Comparison of ENCODE assay signal across 7 cellular contexts in genomic region chr19:35931874-35932202, GRCh38. TPM values are rescaled to one million over a fixed set of nuclear protein-coding genes. Genes with fewer than 3 reads are reported as not detected.
A peak's percentile ranks its signal among the peaks of the same experiment; 100 is the strongest.
DNase-seq lines count a peak whose midpoint lies in the region; ATAC-seq, FAIRE-seq and TF ChIP-seq lines count a peak whose summit lies in the region.

No MANE protein-coding gene starts in this region.

- no peaks in the 10 kb centered on the region for H3K79me2 ChIP-seq in GM12878 (ENCODE audit: control insufficient read depth, insufficient read depth, low read length)

- H3K27ac Mint-ChIP-seq in progenitor cell of endocrine pancreas = no peak overlapping the region

- H3K9me3 Mint-ChIP-seq in progenitor cell of endocrine pancreas (ENCODE audit: low read depth) = no peaks in the 10 kb centered on the region

- no peaks in the 10 kb centered on the region for H3K9me3 ChIP-seq in HUES64 (ENCODE audit: insufficient read depth, low read depth, low read length)
- H3K9me3 ChIP-seq in GM12878 (replicated peaks; ENCODE audit: control insufficient read depth, insufficient read depth, low read length) = no peaks in the 10 kb centered on the region
- H3K9me3 ChIP-seq in neutrophil = no peaks in the 10 kb centered on the region

- RAD21 ChIA-PET in GM12878 (lab: Charles Lee; ENCODE audit: unreplicated experiment) = interaction anchor here (0.9 to 3.8 kb wide), 19 partner anchors 16 to 239 kb away, joined by 3 to 107 read pairs (median 8); partner anchors contain the start of genes ALKBH6, APLP1, LIN37 and PSENEN

- H2AFZ ChIP-seq in GM12878 (ENCODE audit: control insufficient read depth, low read depth, low read length) = peak overlapping the region; percentile 20; the same call in 1 of the 2 replicates

- peaks cover 10% of the 10 kb centered on the region for H3K4me1 Mint-ChIP-seq in progenitor cell of endocrine pancreas (ENCODE audit: low read depth)

- H3K27me3 ChIP-seq in HUES64 (ENCODE audit: insufficient read depth, low read length) (no peaks in the 10 kb centered on the region), GM12878 (replicated peaks in 1 of 2; ENCODE audit: control insufficient read depth in 2 of 2, insufficient read depth in 2 of 2, low read length in 1 of 2) (no peaks in the 10 kb centered on the region; a peak in 1 of 4 replicates), neutrophil (peaks cover 49% of the 10 kb centered on the region)

- CTCF ChIA-PET in GM12878 (lab: Yijun Ruan, JAX) = interaction anchor here (0.6 to 7.0 kb wide), 14 partner anchors 12 to 236 kb away, joined by 3 to 145 read pairs (median 6); partner anchors contain the start of genes IGFLR1 and LIN37

- H3K9ac ChIP-seq in HUES64 (ENCODE audit: low read depth, low read length) = no peak overlapping the region
- H3K9ac ChIP-seq in GM12878 (ENCODE audit: control insufficient read depth, insufficient read depth, low read length) = no peak overlapping the region

- no peak for TF ChIP-seq POLR2A in GM12878 (IDR thresholded peaks at IDR 0.05; ENCODE audit: low read depth, low read length)

- DNase-seq in GM12878 (ENCODE audit: low read depth, low spot score) = no peak
- DNase-seq in progenitor cell of endocrine pancreas (ENCODE audit: low spot score, unreplicated experiment) = no peak
- no peak for DNase-seq in NCI-H510A treated with DMSO at 0.1 percent for 48 hours (lab: John Stamatoyannopoulos, UW)
- no peak for DNase-seq in occipital lobe (lab: John Stamatoyannopoulos, UW)

- in situ Hi-C loops in GM12878 (cut with MboI) = loop anchor here (5.0 kb wide), 1 partner anchor 45 kb away; no protein-coding TSS in a partner anchor

- H3K36me3 Mint-ChIP-seq in progenitor cell of endocrine pancreas (ENCODE audit: insufficient read depth) = no peaks in the 10 kb centered on the region

- intact Hi-C loops in GM12878 (cut with micrococcal nuclease; ENCODE audit: unreplicated experiment) = loop anchor here (1.0 to 5.0 kb wide), 6 partner anchors 33 to 385 kb away; partner anchors contain the start of genes LIN37 and TMEM147

- TF ChIP-seq EP300 in GM12878 (IDR thresholded peaks at IDR 0.05; ENCODE audit: borderline replicate concordance in 1 of 2, control insufficient read depth in 1 of 2, low read depth in 2 of 2, low read length in 2 of 2) = no peak

- FAIRE-seq in GM12878 (lab: Jason Lieb, UNC) = peak; percentile 13

- WGBS in HUES64 = 4% methylated on average over 9 of the region's 9 CpGs
- WGBS in GM12878 (ENCODE audit: insufficient coverage, insufficient replicate concordance, low lambda C conversion rate, missing lambda C conversion rate) = 12% methylated on average over 9 of the region's 9 CpGs

- H3K4me1 ChIP-seq in HUES64 (ENCODE audit: insufficient read depth, low read length) (peaks cover 9% of the 10 kb centered on the region), GM12878 (ENCODE audit: control insufficient read depth, insufficient read depth, low read length) (peaks cover 15% of the 10 kb centered on the region), neutrophil (ENCODE audit: control insufficient read depth in 1 of 2, insufficient read depth in 1 of 2, low read depth in 1 of 2, low read length in 1 of 2) (peaks cover 48 to 49% of the 10 kb centered on the region in 2 experiments)

- no peak for TF ChIP-seq RAD21 in GM12878 (IDR thresholded peaks at IDR 0.05; ENCODE audit: insufficient read depth, low read depth, low read length)

- H3K4me2 ChIP-seq in GM12878 (ENCODE audit: control insufficient read depth, insufficient read depth) = peak overlapping the region; percentile 29; the same call in 1 of the 2 replicates

- peak; percentile 3 for ATAC-seq in GM18873 (IDR thresholded peaks at IDR 0.05; ENCODE audit: low FRiP score, unreplicated experiment)
- ATAC-seq in GM12878 = peak; percentile 2

- no TSS peak for BruUV-seq in GM12878 (replicated peaks; lab: Mats Ljungman, UMichigan)

- H3K27ac ChIP-seq in HUES64 (ENCODE audit: low read depth, low read length) (peak overlapping the region; percentile 83; the same call in 1 of the 2 replicates), GM12878 (ENCODE audit: control insufficient read depth, insufficient read depth) (no peak overlapping the region), neutrophil (peak overlapping the region; percentile 88)

- H3K4me3 Mint-ChIP-seq in progenitor cell of endocrine pancreas (ENCODE audit: low read depth) = no peak overlapping the region

- TF ChIP-seq CTCF in GM12878 (IDR thresholded peaks at IDR 0.05 in 2 of 3, conservative IDR thresholded peaks at IDR 0.05 in 1 of 3; ENCODE audit: control insufficient read depth in 2 of 3, extremely low read depth in 1 of 3, insufficient read depth in 1 of 3, low read depth in 3 of 3, low read length in 3 of 3) (no peak), neutrophil (IDR thresholded peaks at IDR 0.05) (no peak), progenitor cell of endocrine pancreas (IDR thresholded peaks at IDR 0.05; ENCODE audit: unreplicated experiment) (no peak)

- POLR2A ChIA-PET in GM12878 (lab: Charles Lee) = interaction anchor here (0.6 to 4.3 kb wide), 9 partner anchors 18 to 237 kb away, joined by 3 to 48 read pairs (median 6); partner anchors contain the start of gene LIN37

- H3K27me3 Mint-ChIP-seq in progenitor cell of endocrine pancreas = peaks cover 1% of the 10 kb centered on the region

- H4K20me1 ChIP-seq in GM12878 (ENCODE audit: control insufficient read depth, insufficient read depth) = no peaks in the 10 kb centered on the region

- SMC1A ChIA-PET in GM12878 (lab: Charles Lee; ENCODE audit: uncharacterized antibody, unreplicated experiment) = interaction anchor here (1.0 to 4.5 kb wide), 13 partner anchors 11 to 240 kb away, joined by 3 to 90 read pairs (median 5); partner anchors contain the start of gene NFKBID

- peak overlapping the region; percentile 34 for H3K4me3 ChIP-seq in HUES64 (ENCODE audit: low read length)
- H3K4me3 ChIP-seq in GM12878 = no peak overlapping the region
- H3K4me3 ChIP-seq in neutrophil (ENCODE audit: low read depth in 1 of 2, low read length in 1 of 2) = no peak overlapping the region

- H3K36me3 ChIP-seq in HUES64 (ENCODE audit: insufficient read depth, low read length) (no peaks in the 10 kb centered on the region), GM12878 (ENCODE audit: control insufficient read depth in 2 of 2, insufficient read depth in 2 of 2, low read length in 1 of 2) (no peaks in the 10 kb centered on the region), neutrophil (no peaks in the 10 kb centered on the region)

RNA-seq across cellular contexts. Expression of gene LRFN3, which starts 4.3 kb away (rescaled TPM):
- 18.7 TPM for polyA plus RNA-seq in HUES64 (2013, experiment 1 of 2)
- polyA plus RNA-seq in HUES64 (2013, experiment 2 of 2) = 23.6 TPM
- 1.0 TPM in 2 replicates for total RNA-seq in GM12878 (2013; cell fraction: nucleolus; rRNA removed)
- total RNA-seq in GM12878 (2014; rRNA removed) (0.76 and 2.0 TPM in 2 replicates), GM12878 (2014; rRNA removed; fragmentation: Illumina TruSeq; extraction: Trizol) (0.28 and 0.54 TPM in 2 replicates), GM12878 (2021) (5.8 and 7.3 TPM in 2 replicates), progenitor cell of endocrine pancreas (31.0 and 31.5 TPM in 2 replicates), occipital lobe (10.5 TPM)
- 1.4 TPM for polyA plus RNA-seq in GM12878 (2011; ENCODE audit: low read depth)
- polyA plus RNA-seq in GM12878 (2011; rRNA removed) (0.05 TPM in 1 of 2 replicates, not detected in the other), GM12878 (2014; fragmentation: Illumina TruSeq; extraction: Trizol) (2.1 and 3.2 TPM in 2 replicates), GM12878 (2014; fragmentation: Nextera tagmentation; extraction: Ambion mirVana) (under 1 TPM in 1 of 2 experiments, not detected in 1; 0.02 TPM), GM12878 (2014; rRNA removed) (2.6 and 6.6 TPM in 2 replicates), GM12878 (2016; fragmentation: Nextera tagmentation; extraction: Ambion mirVana) (1 to 10 TPM; 1.6 to 2.6 TPM)
- polyA plus RNA-seq in GM12878 (2011; cell fraction: cytosol; rRNA removed) = 0.06 and 0.12 TPM in 2 replicates
- polyA plus RNA-seq in GM12878 (2011; cell fraction: nucleus; rRNA removed) = 0.21 and 0.53 TPM in 2 replicates
- 3.6 and 3.9 TPM in 2 replicates for polyA plus RNA-seq in GM12878 (2012)
- polyA minus RNA-seq in GM12878 (2011; rRNA and poly(A)+ RNA removed) = 0.31 TPM in 1 of 2 replicates, not detected in the other
- not detected in 2 replicates for polyA minus RNA-seq in GM12878 (2011; cell fraction: cytosol; rRNA and poly(A)+ RNA removed)
- 0.38 and 0.73 TPM in 2 replicates for polyA minus RNA-seq in GM12878 (2011; cell fraction: nucleus; rRNA and poly(A)+ RNA removed)

RNA-seq across cellular contexts. Expression of gene TYROBP, which starts 23.7 kb away (rescaled TPM):
- not detected for polyA plus RNA-seq in HUES64 (2013, experiment 1 of 2)
- polyA plus RNA-seq in HUES64 (2013, experiment 2 of 2) = not detected
- total RNA-seq in GM12878 (2013; cell fraction: nucleolus; rRNA removed) = not detected in 2 replicates
- total RNA-seq in GM12878 (2014; rRNA removed) (0.44 and 0.62 TPM in 2 replicates), GM12878 (2014; rRNA removed; fragmentation: Illumina TruSeq; extraction: Trizol) (0.36 and 0.41 TPM in 2 replicates), GM12878 (2021) (0.40 and 0.54 TPM in 2 replicates), progenitor cell of endocrine pancreas (not detected in 2 replicates), occipital lobe (3.1 TPM)
- polyA plus RNA-seq in GM12878 (2011; ENCODE audit: low read depth) = not detected
- polyA plus RNA-seq in GM12878 (2011; rRNA removed) (not detected in 2 replicates), GM12878 (2014; fragmentation: Illumina TruSeq; extraction: Trizol) (0.78 TPM in 1 of 2 replicates, not detected in the other), GM12878 (2014; fragmentation: Nextera tagmentation; extraction: Ambion mirVana) (under 1 TPM in 1 of 2 experiments, not detected in 1; 0.33 TPM), GM12878 (2014; rRNA removed) (1.4 and 2.4 TPM in 2 replicates), GM12878 (2016; fragmentation: Nextera tagmentation; extraction: Ambion mirVana) (under 1 TPM; 0.54 to 0.62 TPM)
- polyA plus RNA-seq in GM12878 (2011; cell fraction: cytosol; rRNA removed) = 0.27 TPM in 1 of 2 replicates, not detected in the other
- polyA plus RNA-seq in GM12878 (2011; cell fraction: nucleus; rRNA removed) = not detected in 2 replicates
- not detected in 2 replicates for polyA plus RNA-seq in GM12878 (2012)
- not detected in 2 replicates for polyA minus RNA-seq in GM12878 (2011; rRNA and poly(A)+ RNA removed)
- not detected in 2 replicates for polyA minus RNA-seq in GM12878 (2011; cell fraction: cytosol; rRNA and poly(A)+ RNA removed)
- polyA minus RNA-seq in GM12878 (2011; cell fraction: nucleus; rRNA and poly(A)+ RNA removed) = not detected in 2 replicates

RNA-seq across cellular contexts. Expression of gene HCST, which starts 29.5 kb away (rescaled TPM):
- not detected for polyA plus RNA-seq in HUES64 (2013, experiment 1 of 2)
- 0.57 TPM for polyA plus RNA-seq in HUES64 (2013, experiment 2 of 2)
- total RNA-seq in GM12878 (2013; cell fraction: nucleolus; rRNA removed) = 2.4 and 3.4 TPM in 2 replicates
- total RNA-seq in GM12878 (2014; rRNA removed) (27.3 and 33.3 TPM in 2 replicates), GM12878 (2014; rRNA removed; fragmentation: Illumina TruSeq; extraction: Trizol) (25.5 and 26.1 TPM in 2 replicates), GM12878 (2021) (28.6 and 30.7 TPM in 2 replicates), progenitor cell of endocrine pancreas (1.6 TPM in 1 of 2 replicates, not detected in the other), occipital lobe (not detected)
- 203 TPM for polyA plus RNA-seq in GM12878 (2011; ENCODE audit: low read depth)
- polyA plus RNA-seq in GM12878 (2011; rRNA removed) (9.8 and 13.3 TPM in 2 replicates), GM12878 (2014; fragmentation: Illumina TruSeq; extraction: Trizol) (3.0 and 7.5 TPM in 2 replicates), GM12878 (2014; fragmentation: Nextera tagmentation; extraction: Ambion mirVana) (10 to 100 TPM; 34.0 to 40.4 TPM), GM12878 (2014; rRNA removed) (79.6 and 82.0 TPM in 2 replicates), GM12878 (2016; fragmentation: Nextera tagmentation; extraction: Ambion mirVana) (10 to 100 TPM; 41.9 to 48.2 TPM)
- 33.0 and 45.1 TPM in 2 replicates for polyA plus RNA-seq in GM12878 (2011; cell fraction: cytosol; rRNA removed)
- 9.7 and 15.3 TPM in 2 replicates for polyA plus RNA-seq in GM12878 (2011; cell fraction: nucleus; rRNA removed)
- polyA plus RNA-seq in GM12878 (2012) = 51.7 and 80.9 TPM in 2 replicates
- 23.0 and 67.9 TPM in 2 replicates for polyA minus RNA-seq in GM12878 (2011; rRNA and poly(A)+ RNA removed)
- 10.2 and 17.3 TPM in 2 replicates for polyA minus RNA-seq in GM12878 (2011; cell fraction: cytosol; rRNA and poly(A)+ RNA removed)
- polyA minus RNA-seq in GM12878 (2011; cell fraction: nucleus; rRNA and poly(A)+ RNA removed) = 3.0 and 7.3 TPM in 2 replicates

RNA-seq across cellular contexts. Expression of gene NFKBID, which starts 31.5 kb away (rescaled TPM):
- polyA plus RNA-seq in HUES64 (2013, experiment 1 of 2) = 5.6 TPM
- 5.6 TPM for polyA plus RNA-seq in HUES64 (2013, experiment 2 of 2)
- 84.8 and 94.2 TPM in 2 replicates for total RNA-seq in GM12878 (2013; cell fraction: nucleolus; rRNA removed)
- total RNA-seq in GM12878 (2014; rRNA removed) (32.0 and 36.3 TPM in 2 replicates), GM12878 (2014; rRNA removed; fragmentation: Illumina TruSeq; extraction: Trizol) (13.4 and 13.8 TPM in 2 replicates), GM12878 (2021) (30.3 and 36.9 TPM in 2 replicates), progenitor cell of endocrine pancreas (11.4 and 13.9 TPM in 2 replicates), occipital lobe (3.0 TPM)
- polyA plus RNA-seq in GM12878 (2011; ENCODE audit: low read depth) = 30.6 TPM
- polyA plus RNA-seq in GM12878 (2011; rRNA removed) (5.9 and 12.3 TPM in 2 replicates), GM12878 (2014; fragmentation: Illumina TruSeq; extraction: Trizol) (18.0 and 25.1 TPM in 2 replicates), GM12878 (2014; fragmentation: Nextera tagmentation; extraction: Ambion mirVana) (1 to 10 TPM; 3.0 to 3.8 TPM), GM12878 (2014; rRNA removed) (46.7 and 53.3 TPM in 2 replicates), GM12878 (2016; fragmentation: Nextera tagmentation; extraction: Ambion mirVana) (10 to 100 TPM; 16.6 to 19.5 TPM)
- 19.8 and 22.3 TPM in 2 replicates for polyA plus RNA-seq in GM12878 (2011; cell fraction: cytosol; rRNA removed)
- 130 and 132 TPM in 2 replicates for polyA plus RNA-seq in GM12878 (2011; cell fraction: nucleus; rRNA removed)
- 28.7 and 39.4 TPM in 2 replicates for polyA plus RNA-seq in GM12878 (2012)
- 15.9 and 34.7 TPM in 2 replicates for polyA minus RNA-seq in GM12878 (2011; rRNA and poly(A)+ RNA removed)
- polyA minus RNA-seq in GM12878 (2011; cell fraction: cytosol; rRNA and poly(A)+ RNA removed) = 9.9 and 10.3 TPM in 2 replicates
- 56.5 and 78.1 TPM in 2 replicates for polyA minus RNA-seq in GM12878 (2011; cell fraction: nucleus; rRNA and poly(A)+ RNA removed)
